ENCODE assay signal across 12 cellular contexts in the genomic region with DNA sequence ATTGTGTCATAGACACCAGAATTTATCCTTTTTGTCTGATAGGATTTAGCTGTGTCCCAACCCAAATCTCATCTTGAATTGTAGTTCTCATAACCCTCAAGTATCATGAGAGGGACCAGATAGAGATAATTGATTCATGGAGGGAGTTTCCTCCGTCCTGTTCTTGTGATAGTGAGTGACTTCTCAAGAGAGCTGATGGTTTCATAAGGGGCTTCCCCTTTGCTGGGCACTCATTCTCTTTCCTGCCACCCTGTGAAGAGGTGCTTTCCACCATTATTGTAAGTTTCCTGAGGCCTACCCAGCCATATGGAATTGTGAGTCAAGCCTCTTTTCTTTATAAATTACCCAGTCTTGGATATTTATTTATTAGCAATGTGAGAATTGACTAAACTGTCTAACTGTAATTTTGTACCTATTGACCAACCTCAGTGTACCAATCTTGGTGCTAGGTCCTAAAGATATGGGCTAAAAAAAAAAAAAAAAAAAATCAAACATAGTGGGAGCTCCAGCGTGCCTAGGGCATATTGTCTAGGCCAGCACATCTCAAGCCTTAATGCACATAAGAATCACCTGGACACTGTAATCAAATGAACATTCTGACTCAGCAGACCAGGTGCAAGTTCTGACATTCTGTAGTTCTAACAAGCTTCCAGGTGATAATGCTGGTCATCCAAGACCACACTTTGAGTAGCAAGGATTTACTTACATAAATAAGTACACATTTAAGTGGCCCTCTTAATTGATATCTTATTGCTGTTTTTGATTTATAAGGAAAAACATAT. TPM values are rescaled to one million over a fixed set of nuclear protein-coding genes. Genes with fewer than 3 reads are reported as not detected.
DNase-seq lines count a peak whose midpoint lies in the region; ATAC-seq and TF ChIP-seq lines count a peak whose summit lies in the region.
"Had no signal": no experiment of that assay in that cellular context is flagged by ENCODE, and none has a peak within 500 bp of the region (broad histone marks: within the 10 kb centered on the region; RNA-seq: fewer than 3 reads in every experiment).

No MANE protein-coding gene starts in this region.

- no peaks in the 10 kb centered on the region; the same call in 1 of the 2 replicates for H3K9me3 ChIP-seq in OCI-LY7 (ENCODE audit: low read length)
- H3K9me3 ChIP-seq: gastroesophageal sphincter, pancreas, SK-N-SH had no signal

- POLR2A ChIA-PET in OCI-LY7 (lab: Charles Lee), result interaction anchor here (0.6 to 4.1 kb wide), 8 partner anchors 9 to 29 kb away, joined by 3 to 44 read pairs (median 4); no protein-coding TSS in a partner anchor

- H2AFZ ChIP-seq in OCI-LY7 (ENCODE audit: low read length), result no peak overlapping the region

- BruUV-seq in OCI-LY7 (replicated peaks; lab: Mats Ljungman, UMichigan), result no TSS peak

- no peak overlapping the region for H3K4me3 ChIP-seq in OCI-LY7 (ENCODE audit: low read depth, low read length, poor library complexity, severe bottlenecking)
- H3K4me3 ChIP-seq: gastroesophageal sphincter, pancreas had no signal

- H3K9me2 ChIP-seq in OCI-LY7 (ENCODE audit: insufficient read depth, low read length), result no peaks in the 10 kb centered on the region
- H3K9me2 ChIP-seq: SK-N-SH had no signal

- H3K27ac ChIP-seq in OCI-LY7 (ENCODE audit: low read depth, low read length, poor library complexity, severe bottlenecking), result no peak overlapping the region
- H3K27ac ChIP-seq: gastroesophageal sphincter, pancreas had no signal

- no peak for DNase-seq in posterior vena cava (ENCODE audit: low spot score)
- no peak for DNase-seq in NCI-H1930 (lab: John Stamatoyannopoulos, UW)
- no peak for DNase-seq in OCI-LY7 (ENCODE audit: low spot score)
- no peak for DNase-seq in islet precursor cell
- DNase-seq: NCI-H446, pancreas, SK-N-SH had no signal

- H3K4me3 Mint-ChIP-seq in dendritic cell treated with granulocyte-macrophage colony-stimulating factor and Interleukin-4, amounts not matched to agents 40 ng/mL and 50 ng/mL, for 4 days, result no peak overlapping the region

- peaks cover 60% of the 10 kb centered on the region for H3K36me3 Mint-ChIP-seq in dendritic cell treated with granulocyte-macrophage colony-stimulating factor and Interleukin-4, amounts not matched to agents 40 ng/mL and 50 ng/mL, for 4 days (ENCODE audit: low read depth)

- H3K4me1 Mint-ChIP-seq in dendritic cell treated with granulocyte-macrophage colony-stimulating factor and Interleukin-4, amounts not matched to agents 40 ng/mL and 50 ng/mL, for 4 days (ENCODE audit: low read depth), result peaks cover 31% of the 10 kb centered on the region

- no peak overlapping the region for H3K4me2 ChIP-seq in OCI-LY7 (ENCODE audit: low read length)
- H3K4me2 ChIP-seq: SK-N-SH had no signal

- no peaks in the 10 kb centered on the region for H4K20me1 ChIP-seq in OCI-LY7 (ENCODE audit: insufficient read depth, low read length)

- H3K79me2 ChIP-seq in OCI-LY7 (ENCODE audit: insufficient read depth, low read depth, low read length), result no peaks in the 10 kb centered on the region

- TF ChIP-seq CTCF in OCI-LY7 (conservative IDR thresholded peaks at IDR 0.05; ENCODE audit: low read length), result no peak

- no peaks in the 10 kb centered on the region for H3K4me1 ChIP-seq in OCI-LY7 (ENCODE audit: insufficient read depth, low read length, poor library complexity, severe bottlenecking)
- H3K4me1 ChIP-seq: gastroesophageal sphincter, pancreas had no signal

- intact Hi-C loops in dendritic cell treated with granulocyte-macrophage colony-stimulating factor and Interleukin-4, amounts not matched to agents 40 ng/mL and 50 ng/mL, for 4 days (cut with micrococcal nuclease), result no loop called here
- intact Hi-C loops in posterior vena cava (cut with DNase I), result no loop called here
- intact Hi-C loops in OCI-LY7 (cut with micrococcal nuclease; ENCODE audit: unreplicated experiment), result no loop called here

- peak overlapping the region; percentile 43 for H3K27ac Mint-ChIP-seq in dendritic cell treated with granulocyte-macrophage colony-stimulating factor and Interleukin-4, amounts not matched to agents 40 ng/mL and 50 ng/mL, for 4 days

- CTCF ChIA-PET in OCI-LY7 (lab: Charles Lee; ENCODE audit: unreplicated experiment), result interaction anchor here (0.9 kb wide), 1 partner anchor 28 kb away, joined by 3 read pairs; no protein-coding TSS in a partner anchor

- H3K36me3 ChIP-seq in OCI-LY7 (ENCODE audit: insufficient read depth, low read length), result peaks cover 39% of the 10 kb centered on the region
- H3K36me3 ChIP-seq: gastroesophageal sphincter, pancreas had no signal

- peak; percentile 46 for ATAC-seq in GM18858 (IDR thresholded peaks at IDR 0.05; ENCODE audit: unreplicated experiment)
- peak; percentile 57 for ATAC-seq in GM21390 (IDR thresholded peaks at IDR 0.05; ENCODE audit: unreplicated experiment)
- ATAC-seq in HG03520 (IDR thresholded peaks at IDR 0.05; ENCODE audit: unreplicated experiment), result peak; percentile 57
- ATAC-seq: gastroesophageal sphincter, pancreas had no signal

- no peaks in the 10 kb centered on the region for H3K27me3 Mint-ChIP-seq in dendritic cell treated with granulocyte-macrophage colony-stimulating factor and Interleukin-4, amounts not matched to agents 40 ng/mL and 50 ng/mL, for 4 days

- H3K9me3 Mint-ChIP-seq in dendritic cell treated with granulocyte-macrophage colony-stimulating factor and Interleukin-4, amounts not matched to agents 40 ng/mL and 50 ng/mL, for 4 days, result no peaks in the 10 kb centered on the region

RNA-seq across cellular contexts. Expression of a gene that starts 30.5 kb away (rescaled TPM):
- total RNA-seq in posterior vena cava (10 to 100 TPM in 1 of 2 donors, 1 to 10 TPM in 1; 5.6 to 13.6 TPM), OCI-LY7 (2022) (40.3 and 42.9 TPM in 2 replicates)
- 10.2 and 14.9 TPM in 2 replicates for total RNA-seq in OCI-LY7 (2014; rRNA removed; shearing (Covaris generic))
